In genomic region chr5:110063640-110064592, GRCh38 we compare ENCODE assay signal across 17 cellular contexts.
A peak's percentile ranks its signal among the peaks of the same experiment; 100 is the strongest.
DNase-seq lines count a peak whose midpoint lies in the region; ATAC-seq, FAIRE-seq and TF ChIP-seq lines count a peak whose summit lies in the region.
"Had no signal": no experiment of that assay in that cellular context is flagged by ENCODE, and none has a peak within 500 bp of the region (broad histone marks: within the 10 kb centered on the region; RNA-seq: fewer than 3 reads in every experiment).

No MANE protein-coding gene starts in this region.

- H3K36me3 ChIP-seq in astrocyte (ENCODE audit: insufficient read depth, low read length) = no peaks in the 10 kb centered on the region
- H3K36me3 ChIP-seq in keratinocyte (ENCODE audit: control insufficient read depth in 2 of 2, extremely low read depth in 1 of 2, insufficient read depth in 2 of 2, low read length in 2 of 2) = no peaks in the 10 kb centered on the region
- H3K36me3 ChIP-seq in gastroesophageal sphincter = no peaks in the 10 kb centered on the region
- H3K36me3 ChIP-seq: cardiac muscle cell had no signal

- H3K4me2 ChIP-seq in astrocyte (ENCODE audit: low read length) (peak overlapping the region; percentile 23), keratinocyte (ENCODE audit: control insufficient read depth, extremely low read depth, insufficient read depth, low read depth, low read length) (no peak overlapping the region)

- H3K9me3 Mint-ChIP-seq in astrocyte (ENCODE audit: unreplicated experiment) = peaks cover 5% of the 10 kb centered on the region
- H3K9me3 Mint-ChIP-seq: effector memory CD8-positive, alpha-beta T cell had no signal

- no peak for ATAC-seq in gastroesophageal sphincter
- ATAC-seq: effector memory CD8-positive, alpha-beta T cell; psoas muscle had no signal

- H3K79me2 ChIP-seq in astrocyte (ENCODE audit: insufficient read depth, low read length) (no peaks in the 10 kb centered on the region), keratinocyte (ENCODE audit: control insufficient read depth, insufficient read depth, low read length) (no peaks in the 10 kb centered on the region)

- peak; percentile 24 for DNase-seq in AG10803 (ENCODE audit: low read depth)
- peak; percentile 49 for DNase-seq in HT1080 (ENCODE audit: low read depth)
- DNase-seq in astrocyte (ENCODE audit: low read depth) = peak; percentile 59
- DNase-seq in keratinocyte (ENCODE audit: low read depth, low spot score) = no peak
- DNase-seq in SK-N-DZ (ENCODE audit: low spot score) = no peak
- no peak for DNase-seq in HK-2 (ENCODE audit: unreplicated experiment)
- no peak for DNase-seq in SIG-M5 (lab: John Stamatoyannopoulos, UW)
- DNase-seq: activated CD4-positive, alpha-beta T cell treated with anti-CD3 and anti-CD28 coated beads for 4 hours; DMS79 treated with DMSO at 0.1 percent for 48 hours; effector memory CD8-positive, alpha-beta T cell; glutamatergic neuron; NCI-H345; psoas muscle; testis had no signal

- FAIRE-seq in astrocyte (lab: Jason Lieb, UNC) (no peak), keratinocyte (lab: Jason Lieb, UNC) (peak; percentile 92)

- H2AFZ ChIP-seq in astrocyte (ENCODE audit: low read depth, low read length) (no peak overlapping the region), keratinocyte (ENCODE audit: control insufficient read depth, low read length) (no peak overlapping the region)

- no peaks in the 10 kb centered on the region for H3K36me3 Mint-ChIP-seq in astrocyte (ENCODE audit: low read depth, unreplicated experiment)

- dilution Hi-C loops in keratinocyte (cut with MboI; ENCODE audit: extremely low pct_ligation_motif_present, low sequenced_read_pairs) = no loop called here

- peaks cover 12% of the 10 kb centered on the region for H3K4me1 Mint-ChIP-seq in astrocyte (ENCODE audit: low read depth, unreplicated experiment)

- H3K4me1 ChIP-seq in astrocyte (ENCODE audit: insufficient read depth, low read length) = peaks cover 8% of the 10 kb centered on the region
- H3K4me1 ChIP-seq in keratinocyte (ENCODE audit: control insufficient read depth, extremely low read depth, insufficient read depth, low read length) = peaks cover 4% of the 10 kb centered on the region
- no peaks in the 10 kb centered on the region for H3K4me1 ChIP-seq in gastroesophageal sphincter
- H3K4me1 ChIP-seq: psoas muscle, testis had no signal

- H3K9me3 ChIP-seq in astrocyte (ENCODE audit: insufficient read depth, low read depth, low read length) (no peaks in the 10 kb centered on the region), keratinocyte (ENCODE audit: control insufficient read depth, low read depth, low read length) (no peaks in the 10 kb centered on the region), gastroesophageal sphincter (peaks cover 0 to 14% (median 0%) of the 10 kb centered on the region in 3 donors)
- H3K9me3 ChIP-seq: psoas muscle, testis had no signal

- peak overlapping the region; percentile 7 for H3K27ac Mint-ChIP-seq in astrocyte (ENCODE audit: unreplicated experiment)
- H3K27ac Mint-ChIP-seq: effector memory CD8-positive, alpha-beta T cell had no signal

- H3K27ac ChIP-seq in astrocyte (ENCODE audit: low read depth, low read length) = no peak overlapping the region
- no peak overlapping the region for H3K27ac ChIP-seq in keratinocyte (ENCODE audit: control insufficient read depth, insufficient read depth, low read length)
- H3K27ac ChIP-seq in gastroesophageal sphincter = no peak overlapping the region
- H3K27ac ChIP-seq: C4-2B, cardiac muscle cell, psoas muscle, testis had no signal

- no peak for TF ChIP-seq POLR2A in gastroesophageal sphincter (IDR thresholded peaks at IDR 0.05)

- H3K4me3 Mint-ChIP-seq in astrocyte (ENCODE audit: unreplicated experiment) = no peak overlapping the region
- H3K4me3 Mint-ChIP-seq: effector memory CD8-positive, alpha-beta T cell had no signal

- no peaks in the 10 kb centered on the region for H3K27me3 Mint-ChIP-seq in astrocyte (ENCODE audit: low read depth, unreplicated experiment)

- no peak for TF ChIP-seq EP300 in gastroesophageal sphincter (IDR thresholded peaks at IDR 0.05)

- WGBS in gastroesophageal sphincter (ENCODE audit: low coverage in 1 of 2), 2 donors = 52 to 84% methylated on average over 5 of the region's 7 CpGs

- no peak overlapping the region for H3K9ac ChIP-seq in astrocyte (ENCODE audit: low read length)
- H3K9ac ChIP-seq in keratinocyte (ENCODE audit: control insufficient read depth, extremely low read depth, insufficient read depth, low read length) = no peak overlapping the region

- H3K27me3 ChIP-seq in astrocyte (ENCODE audit: insufficient read depth, low read length) (no peaks in the 10 kb centered on the region), keratinocyte (ENCODE audit: control insufficient read depth, extremely low read depth, insufficient read depth, low read length) (no peaks in the 10 kb centered on the region), gastroesophageal sphincter (no peaks in the 10 kb centered on the region)
- H3K27me3 ChIP-seq: cardiac muscle cell, testis had no signal

- H3K9me1 ChIP-seq in keratinocyte (ENCODE audit: control insufficient read depth, extremely low read depth, insufficient read depth, low read length) = no peaks in the 10 kb centered on the region

- no peak for TF ChIP-seq CTCF in AG10803 (conservative IDR thresholded peaks at IDR 0.05; ENCODE audit: low read length)
- TF ChIP-seq CTCF in astrocyte (IDR thresholded peaks at IDR 0.05; ENCODE audit: insufficient read depth, low read depth, low read length) = no peak
- no peak for TF ChIP-seq CTCF in keratinocyte (optimal IDR thresholded peaks at IDR 0.05 in 1 of 3, IDR thresholded peaks at IDR 0.05 in 1 of 3, conservative IDR thresholded peaks at IDR 0.05 in 1 of 3; ENCODE audit: extremely low read depth in 1 of 3, insufficient read depth in 2 of 3, low read length in 3 of 3)
- TF ChIP-seq CTCF in gastroesophageal sphincter (IDR thresholded peaks at IDR 0.05) = no peak

- H3K4me3 ChIP-seq in AG10803 (ENCODE audit: low read length) (no peak overlapping the region), astrocyte (ENCODE audit: insufficient read depth, low read depth, low read length) (no peak overlapping the region), keratinocyte (ENCODE audit: control insufficient read depth in 2 of 3, extremely low read depth in 1 of 3, insufficient read depth in 2 of 3, low read depth in 1 of 3, low read length in 3 of 3) (no peak overlapping the region), gastroesophageal sphincter (no peak overlapping the region)
- H3K4me3 ChIP-seq: cardiac muscle cell, psoas muscle, testis had no signal

- no peaks in the 10 kb centered on the region for H4K20me1 ChIP-seq in astrocyte (ENCODE audit: insufficient read depth, low read length)
- H4K20me1 ChIP-seq in keratinocyte (ENCODE audit: control insufficient read depth, extremely low read depth, insufficient read depth, low read length) = no peaks in the 10 kb centered on the region

Comparison
In these comparisons a context has a peak if more than half of its experiments do, and no peak if none do; other contexts are left out.
1. DNase-seq: peak in AG10803 (single experiment), HT1080 (single experiment) and astrocyte (single experiment); none in keratinocyte (single experiment), SK-N-DZ (single experiment), HK-2 (single experiment) and SIG-M5 (single experiment).